In the genomic region with DNA sequence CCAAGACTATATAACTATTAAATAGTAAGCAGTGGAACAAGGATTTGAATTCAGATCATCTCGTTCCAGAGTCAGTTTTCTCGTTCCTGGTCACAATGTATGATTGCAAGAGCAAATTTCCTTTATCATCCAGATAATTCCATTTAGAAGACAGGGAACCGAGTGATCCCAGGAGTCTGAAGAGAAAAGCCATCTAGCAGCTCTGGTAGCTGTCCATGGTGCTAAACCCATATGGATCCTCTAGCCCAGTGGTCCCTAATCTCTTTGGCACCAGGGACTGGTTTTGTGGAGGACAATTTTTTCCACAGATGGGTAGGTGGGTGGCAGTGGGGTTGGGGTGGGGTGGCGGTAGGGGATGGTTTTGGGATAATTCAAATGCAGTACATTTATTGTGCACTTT, we compare ENCODE assay signal across 16 cellular contexts.
DNase-seq lines count a peak whose midpoint lies in the region; ATAC-seq and TF ChIP-seq lines count a peak whose summit lies in the region.
"Had no signal": no experiment of that assay in that cellular context is flagged by ENCODE, and none has a peak within 500 bp of the region (broad histone marks: within the 10 kb centered on the region; RNA-seq: fewer than 3 reads in every experiment).

No MANE protein-coding gene starts in this region.

- POLR2A ChIA-PET in OCI-LY7 (lab: Charles Lee): no interaction called here

- peaks cover 12% of the 10 kb centered on the region for H3K36me3 Mint-ChIP-seq in nephron progenitor cell (ENCODE audit: low read depth)
- H3K36me3 Mint-ChIP-seq: activated naive CD8-positive, alpha-beta T cell treated with anti-CD3 and anti-CD28 coated beads, Interleukin-2, amount 10 ng/mL, durations not matched to agents 7 days and 5 days had no signal

- CTCF ChIA-PET in OCI-LY7 (lab: Charles Lee; ENCODE audit: unreplicated experiment): no interaction called here

- WGBS in psoas muscle, 3 donors: 73 to 81% (median 75%) methylated on average over 4 of the region's 4 CpGs

- no peak overlapping the region for H3K27ac Mint-ChIP-seq in nephron progenitor cell
- H3K27ac Mint-ChIP-seq: activated naive CD8-positive, alpha-beta T cell treated with anti-CD3 and anti-CD28 coated beads, Interleukin-2, amount 10 ng/mL, durations not matched to agents 7 days and 5 days; WTC11 had no signal

- peaks cover 43% of the 10 kb centered on the region for H3K4me1 Mint-ChIP-seq in nephron progenitor cell
- H3K4me1 Mint-ChIP-seq: activated naive CD8-positive, alpha-beta T cell treated with anti-CD3 and anti-CD28 coated beads, Interleukin-2, amount 10 ng/mL, durations not matched to agents 7 days and 5 days had no signal

- ATAC-seq in GM21576 (IDR thresholded peaks at IDR 0.05; ENCODE audit: unreplicated experiment): no peak
- ATAC-seq in psoas muscle: no peak
- ATAC-seq in GM19395 (IDR thresholded peaks at IDR 0.05; ENCODE audit: unreplicated experiment): no peak
- ATAC-seq: heart left ventricle, left ventricle myocardium superior, WTC11 had no signal

- peaks cover 7% of the 10 kb centered on the region for H3K27me3 Mint-ChIP-seq in nephron progenitor cell (ENCODE audit: low read depth, poor library complexity)
- H3K27me3 Mint-ChIP-seq: activated naive CD8-positive, alpha-beta T cell treated with anti-CD3 and anti-CD28 coated beads, Interleukin-2, amount 10 ng/mL, durations not matched to agents 7 days and 5 days had no signal

- no TSS peak for BruUV-seq in OCI-LY7 (replicated peaks; lab: Mats Ljungman, UMichigan)

- no peak overlapping the region for H2AFZ ChIP-seq in OCI-LY7 (ENCODE audit: low read length)

- H3K9me3 Mint-ChIP-seq in nephron progenitor cell: peaks cover 39% of the 10 kb centered on the region

- H3K4me1 ChIP-seq in OCI-LY7 (ENCODE audit: insufficient read depth, low read length, poor library complexity, severe bottlenecking) (no peaks in the 10 kb centered on the region), psoas muscle (no peaks in the 10 kb centered on the region)
- H3K4me1 ChIP-seq: heart left ventricle, suprapubic skin had no signal

- DNase-seq in H7 (peak; percentile 66), OCI-LY7 (ENCODE audit: low spot score) (peak; percentile 10), dermis microvascular lymphatic vessel endothelial cell (ENCODE audit: low read depth in 2 of 2) (peak; percentile 1 to 41), nephron progenitor cell (peak; percentile 34), psoas muscle (no peak)
- DNase-seq: activated CD8-positive, alpha-beta memory T cell treated with anti-CD3 and anti-CD28 coated beads, Interleukin-2, amount 50 U/mL, for 4 hours; activated naive CD8-positive, alpha-beta T cell treated with anti-CD3 and anti-CD28 coated beads, Interleukin-2, amount 10 ng/mL, durations not matched to agents 7 days and 5 days; heart left ventricle; left ventricle myocardium superior; NCI-H187 treated with DMSO at 0.1 percent for 48 hours had no signal

- H3K9me2 ChIP-seq in OCI-LY7 (ENCODE audit: insufficient read depth, low read length): no peaks in the 10 kb centered on the region

- H4K20me1 ChIP-seq in OCI-LY7 (ENCODE audit: insufficient read depth, low read length): no peaks in the 10 kb centered on the region

- H3K36me3 ChIP-seq in H7 (replicated peaks; ENCODE audit: control insufficient read depth, insufficient read depth, low read length): no peaks in the 10 kb centered on the region
- H3K36me3 ChIP-seq in OCI-LY7 (ENCODE audit: insufficient read depth, low read length): no peaks in the 10 kb centered on the region
- H3K36me3 ChIP-seq in psoas muscle (ENCODE audit: insufficient read depth in 1 of 2, low read depth in 1 of 2): no peaks in the 10 kb centered on the region
- H3K36me3 ChIP-seq: heart left ventricle, suprapubic skin had no signal

- intact Hi-C loops in OCI-LY7 (cut with micrococcal nuclease; ENCODE audit: unreplicated experiment) (no loop called here), psoas muscle (cut with DNase I) (no loop called here)

- TF ChIP-seq CTCF in OCI-LY7 (conservative IDR thresholded peaks at IDR 0.05; ENCODE audit: low read length): no peak
- TF ChIP-seq CTCF in nephron progenitor cell (IDR thresholded peaks at IDR 0.05): no peak
- TF ChIP-seq CTCF in psoas muscle (IDR thresholded peaks at IDR 0.05): no peak

- no peak overlapping the region for H3K4me3 Mint-ChIP-seq in nephron progenitor cell
- H3K4me3 Mint-ChIP-seq: activated naive CD8-positive, alpha-beta T cell treated with anti-CD3 and anti-CD28 coated beads, Interleukin-2, amount 10 ng/mL, durations not matched to agents 7 days and 5 days; neural crest cell; WTC11 had no signal

- H3K27ac ChIP-seq in OCI-LY7 (ENCODE audit: low read depth, low read length, poor library complexity, severe bottlenecking): no peak overlapping the region
- H3K27ac ChIP-seq in psoas muscle: no peak overlapping the region
- H3K27ac ChIP-seq: heart left ventricle, suprapubic skin had no signal

- no peaks in the 10 kb centered on the region; the same call in 1 of the 2 replicates for H3K27me3 ChIP-seq in H7 (ENCODE audit: control insufficient read depth, insufficient read depth, low read length)
- H3K27me3 ChIP-seq in psoas muscle (ENCODE audit: insufficient read depth in 3 of 3, low read length in 2 of 3): peaks cover 0 to 6% (median 0%) of the 10 kb centered on the region in 3 donors

- H3K4me2 ChIP-seq in OCI-LY7 (ENCODE audit: low read length): no peak overlapping the region
- H3K4me2 ChIP-seq: smooth muscle cell had no signal

- H3K4me3 ChIP-seq in H7 (ENCODE audit: insufficient read depth, low read depth, low read length) (no peak overlapping the region), OCI-LY7 (ENCODE audit: low read depth, low read length, poor library complexity, severe bottlenecking) (no peak overlapping the region), psoas muscle (no peak overlapping the region)
- H3K4me3 ChIP-seq: heart left ventricle, smooth muscle cell, suprapubic skin had no signal

- H3K9me3 ChIP-seq in OCI-LY7 (ENCODE audit: low read length) (no peaks in the 10 kb centered on the region), psoas muscle (peaks cover 7% of the 10 kb centered on the region)
- H3K9me3 ChIP-seq: suprapubic skin had no signal

- no peaks in the 10 kb centered on the region for H3K79me2 ChIP-seq in OCI-LY7 (ENCODE audit: insufficient read depth, low read depth, low read length)

Comparison
In these comparisons a context has a peak if more than half of its experiments do, and no peak if none do; other contexts are left out.
1. DNase-seq: peak in H7 (single experiment), OCI-LY7 (single experiment), dermis microvascular lymphatic vessel endothelial cell (2 of 2) and nephron progenitor cell (single experiment); none in psoas muscle (0 of 2).